Comparison of ENCODE assay signal across 8 cellular contexts in the genomic region with DNA sequence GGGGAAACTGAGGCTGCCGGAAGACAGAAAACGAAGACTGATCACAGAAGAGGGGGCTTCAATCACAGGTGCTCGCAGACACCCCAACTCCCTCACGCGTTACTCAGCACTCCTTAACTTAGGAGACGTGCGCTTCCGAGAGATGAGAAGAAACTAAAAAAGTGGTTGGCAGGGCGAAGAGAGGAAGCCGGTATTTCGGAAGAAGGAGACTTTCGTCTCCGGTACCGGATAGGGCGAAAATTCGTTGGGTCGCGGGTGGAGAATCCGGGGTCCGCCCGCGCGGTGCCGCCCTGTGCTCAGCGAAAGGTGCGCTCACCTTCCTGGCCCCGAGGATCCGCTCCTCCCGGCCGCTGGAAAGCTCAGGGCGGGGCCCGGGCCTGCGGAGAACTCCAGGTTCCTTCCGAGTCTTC. TPM values are rescaled to one million over a fixed set of nuclear protein-coding genes. Genes with fewer than 3 reads are reported as not detected.
DNase-seq lines count a peak whose midpoint lies in the region; ATAC-seq and TF ChIP-seq lines count a peak whose summit lies in the region.

No MANE protein-coding gene starts in this region.

- peak overlapping the region; percentile 50 to 71 for H3K27ac ChIP-seq in liver (ENCODE audit: low read depth in 1 of 2, low read length in 2 of 2)
- peak overlapping the region; percentile 87 to 95 (median 91) for H3K27ac ChIP-seq in thyroid gland

- no peaks in the 10 kb centered on the region for H3K36me3 Mint-ChIP-seq in activated CD8-positive, alpha-beta memory T cell treated with anti-CD3 and anti-CD28 coated beads, Interleukin-2, amount 10 ng/mL, durations not matched to agents 7 days and 5 days

- H3K27me3 ChIP-seq in liver (ENCODE audit: control insufficient read depth in 4 of 4, insufficient read depth in 4 of 4, low read length in 3 of 4) (peaks cover 5 to 18% (median 11%) of the 10 kb centered on the region in 4 donors), thyroid gland (peaks cover 31% of the 10 kb centered on the region)

- H3K4me3 ChIP-seq in liver (ENCODE audit: low read depth in 1 of 3, low read length in 3 of 3): peak overlapping the region in 2 of 3 donors; percentile 1 to 67
- H3K4me3 ChIP-seq in thyroid gland (replicated peaks in 1 of 3): peak overlapping the region; percentile 35 to 73 (median 35)

- no peaks in the 10 kb centered on the region for H3K9me3 Mint-ChIP-seq in activated CD8-positive, alpha-beta memory T cell treated with anti-CD3 and anti-CD28 coated beads, Interleukin-2, amount 10 ng/mL, durations not matched to agents 7 days and 5 days (ENCODE audit: low read depth)

- peak overlapping the region; percentile 62 for H3K4me3 Mint-ChIP-seq in activated CD8-positive, alpha-beta memory T cell treated with anti-CD3 and anti-CD28 coated beads, Interleukin-2, amount 10 ng/mL, durations not matched to agents 7 days and 5 days

- H3K4me1 ChIP-seq in liver (ENCODE audit: control insufficient read depth in 4 of 4, insufficient read depth in 4 of 4, low read length in 3 of 4): peaks cover 6 to 39% (median 18%) of the 10 kb centered on the region in 4 donors
- H3K4me1 ChIP-seq in thyroid gland: peaks cover 20 to 53% of the 10 kb centered on the region in 2 donors

- WGBS in liver: 7% methylated on average over 34 of the region's 34 CpGs
- WGBS in thyroid gland, 2 donors: 3 to 5% methylated on average over 19 to 27 of the region's 34 CpGs

- ATAC-seq in activated CD8-positive, alpha-beta memory T cell treated with anti-CD3 and anti-CD28 coated beads, Interleukin-2, amount 10 ng/mL, durations not matched to agents 7 days and 5 days: no peak

- intact Hi-C loops in thyroid gland (cut with DNase I): loop anchor here (5.0 kb wide), 1 partner anchor 191 kb away; no protein-coding TSS in a partner anchor

- peaks cover 70% of the 10 kb centered on the region for H3K27me3 Mint-ChIP-seq in activated CD8-positive, alpha-beta memory T cell treated with anti-CD3 and anti-CD28 coated beads, Interleukin-2, amount 10 ng/mL, durations not matched to agents 7 days and 5 days

- no peak for DNase-seq in activated CD8-positive, alpha-beta memory T cell treated with anti-CD3 and anti-CD28 coated beads, Interleukin-2, amount 10 ng/mL, durations not matched to agents 7 days and 5 days
- no peak for DNase-seq in activated CD8-positive, alpha-beta memory T cell treated with anti-CD3 and anti-CD28 coated beads, Interleukin-2, amount 50 U/mL, for 48 hours
- DNase-seq in astrocyte of the hippocampus (ENCODE audit: low read depth, low spot score) (peak; percentile 37), thyroid gland (no peak), NCI-H2107 treated with DMSO at 0.1 percent for 48 hours (lab: John Stamatoyannopoulos, UW; ENCODE audit: unreplicated experiment) (no peak), GM19238 (ENCODE audit: insufficient read length, low spot score) (no peak)
- DNase-seq in effector CD8-positive, alpha-beta T cell (lab: John Stamatoyannopoulos, UW): no peak

- H3K9me3 ChIP-seq in liver (ENCODE audit: control insufficient read depth in 4 of 4, low read length in 3 of 4) (peaks cover 0 to 3% (median 0%) of the 10 kb centered on the region in 4 donors), thyroid gland (no peaks in the 10 kb centered on the region)

- no peak overlapping the region for H3K9ac ChIP-seq in liver (ENCODE audit: low read depth in 1 of 2, low read length in 2 of 2)

- TF ChIP-seq POLR2A in thyroid gland (IDR thresholded peaks at IDR 0.05): no peak

- peak overlapping the region; percentile 68 for H3K27ac Mint-ChIP-seq in activated CD8-positive, alpha-beta memory T cell treated with anti-CD3 and anti-CD28 coated beads, Interleukin-2, amount 10 ng/mL, durations not matched to agents 7 days and 5 days

- no peak for TF ChIP-seq RAD21 in liver (IDR thresholded peaks at IDR 0.05)

- CTCF ChIA-PET in activated CD8-positive, alpha-beta memory T cell treated with anti-CD3 and anti-CD28 coated beads, Interleukin-2, amount 10 ng/mL, durations not matched to agents 7 days and 5 days (lab: Charles Lee): interaction anchor here (1.0 to 2.9 kb wide), 4 partner anchors 8 to 427 kb away, joined by 3 to 10 read pairs (median 4); no protein-coding TSS in a partner anchor

- H3K4me1 Mint-ChIP-seq in activated CD8-positive, alpha-beta memory T cell treated with anti-CD3 and anti-CD28 coated beads, Interleukin-2, amount 10 ng/mL, durations not matched to agents 7 days and 5 days: peaks cover 25% of the 10 kb centered on the region

- TF ChIP-seq CTCF in liver (IDR thresholded peaks at IDR 0.05; ENCODE audit: low read depth, low read length, missing input control) (no peak), thyroid gland (IDR thresholded peaks at IDR 0.05) (no peak)

- H3K36me3 ChIP-seq in liver (ENCODE audit: control insufficient read depth in 4 of 4, insufficient read depth in 3 of 4, low read depth in 1 of 4, low read length in 3 of 4) (no peaks in the 10 kb centered on the region), thyroid gland (peaks cover 0 to 7% of the 10 kb centered on the region in 2 donors)

TF ChIP-seq in liver, 16 proteins besides CTCF, POLR2A, EP300 and RAD21:
- TF ChIP-seq, protein P1, sequence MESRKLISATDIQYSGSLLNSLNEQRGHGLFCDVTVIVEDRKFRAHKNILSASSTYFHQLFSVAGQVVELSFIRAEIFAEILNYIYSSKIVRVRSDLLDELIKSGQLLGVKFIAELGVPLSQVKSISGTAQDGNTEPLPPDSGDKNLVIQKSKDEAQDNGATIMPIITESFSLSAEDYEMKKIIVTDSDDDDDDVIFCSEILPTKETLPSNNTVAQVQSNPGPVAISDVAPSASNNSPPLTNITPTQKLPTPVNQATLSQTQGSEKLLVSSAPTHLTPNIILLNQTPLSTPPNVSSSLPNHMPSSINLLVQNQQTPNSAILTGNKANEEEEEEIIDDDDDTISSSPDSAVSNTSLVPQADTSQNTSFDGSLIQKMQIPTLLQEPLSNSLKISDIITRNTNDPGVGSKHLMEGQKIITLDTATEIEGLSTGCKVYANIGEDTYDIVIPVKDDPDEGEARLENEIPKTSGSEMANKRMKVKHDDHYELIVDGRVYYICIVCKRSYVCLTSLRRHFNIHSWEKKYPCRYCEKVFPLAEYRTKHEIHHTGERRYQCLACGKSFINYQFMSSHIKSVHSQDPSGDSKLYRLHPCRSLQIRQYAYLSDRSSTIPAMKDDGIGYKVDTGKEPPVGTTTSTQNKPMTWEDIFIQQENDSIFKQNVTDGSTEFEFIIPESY (IDR thresholded peaks at IDR 0.05): no peak
- TF ChIP-seq HNF4A (conservative IDR thresholded peaks at IDR 0.05): no peak
- no peak for TF ChIP-seq YY1 (IDR thresholded peaks at IDR 0.05)
- TF ChIP-seq FOXA2 (IDR thresholded peaks at IDR 0.05): no peak
- no peak for TF ChIP-seq HNF4G (IDR thresholded peaks at IDR 0.05)
- TF ChIP-seq NR2F2 (IDR thresholded peaks at IDR 0.05): no peak
- TF ChIP-seq SP1 (IDR thresholded peaks at IDR 0.05): no peak
- no peak for TF ChIP-seq GABPA (IDR thresholded peaks at IDR 0.05 in 1 of 2, conservative IDR thresholded peaks at IDR 0.05 in 1 of 2)
- TF ChIP-seq, protein P2, sequence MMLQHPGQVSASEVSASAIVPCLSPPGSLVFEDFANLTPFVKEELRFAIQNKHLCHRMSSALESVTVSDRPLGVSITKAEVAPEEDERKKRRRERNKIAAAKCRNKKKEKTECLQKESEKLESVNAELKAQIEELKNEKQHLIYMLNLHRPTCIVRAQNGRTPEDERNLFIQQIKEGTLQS (IDR thresholded peaks at IDR 0.05): no peak

RNA-seq across cellular contexts. Expression of a gene that starts 0.9 kb away (rescaled TPM):
- not detected for total RNA-seq in activated CD8-positive, alpha-beta memory T cell treated with anti-CD3 and anti-CD28 coated beads, Interleukin-2, amount 10 ng/mL, durations not matched to agents 7 days and 5 days
- total RNA-seq in liver (1 to 10 TPM; 2.4 to 3.1 TPM), thyroid gland (10 to 100 TPM in 2 of 4 donors, 1 to 10 TPM in 2; 5.3 to 20.2 (median 11.0) TPM)
- 1 to 10 TPM in 1 of 2 donors, under 1 TPM in 1; 0.85 to 2.6 TPM for polyA plus RNA-seq in liver

RNA-seq across cellular contexts. Expression of a gene that starts 53.5 kb away (rescaled TPM):
- total RNA-seq in activated CD8-positive, alpha-beta memory T cell treated with anti-CD3 and anti-CD28 coated beads, Interleukin-2, amount 10 ng/mL, durations not matched to agents 7 days and 5 days: not detected
- total RNA-seq in liver (not detected), thyroid gland (under 1 TPM in 1 of 4 donors, not detected in 3; 0.54 TPM)
- not detected for polyA plus RNA-seq in liver
